In genomic region chr10:101441539-101442455, GRCh38 we compare ENCODE assay signal across 1 cellular context.
TF ChIP-seq lines count a peak whose summit lies in the region.

No MANE protein-coding gene starts in this region.

TF ChIP-seq in HEK293, 187 proteins besides CTCF, POLR2A, EP300 and RAD21 (continued from another document and continues in another):
- TF ChIP-seq ELK4 (IDR thresholded peaks at IDR 0.05; ENCODE audit: borderline replicate concordance, low read depth, low read length) (no peak), ZNF138 (tag by site-specific recombination; IDR thresholded peaks at IDR 0.05; ENCODE audit: borderline replicate concordance) (no peak), ZNF211 (tag by site-specific recombination; IDR thresholded peaks at IDR 0.05; ENCODE audit: low read depth) (no peak), ZNF529 (tag by site-specific recombination; IDR thresholded peaks at IDR 0.05; ENCODE audit: insufficient replicate concordance) (no peak), AEBP2 (tag by site-specific recombination; IDR thresholded peaks at IDR 0.05; ENCODE audit: borderline replicate concordance) (no peak), ATF2 (tag by site-specific recombination; IDR thresholded peaks at IDR 0.05; ENCODE audit: low read depth) (peak; percentile 94), PRDM6 (tag by site-specific recombination; IDR thresholded peaks at IDR 0.05) (peak; percentile 91), OVOL3 (tag by site-specific recombination; IDR thresholded peaks at IDR 0.05) (peak; percentile 99), ZEB2 (tag by site-specific recombination; IDR thresholded peaks at IDR 0.05) (peak; percentile 97), ZNF221 (tag by site-specific recombination; IDR thresholded peaks at IDR 0.05; ENCODE audit: borderline replicate concordance) (no peak), ZNF664 (tag by site-specific recombination; IDR thresholded peaks at IDR 0.05) (peak; percentile 98), ZBTB17 (tag by site-specific recombination; IDR thresholded peaks at IDR 0.05) (peak; percentile 98), ZSCAN18 (tag by site-specific recombination; IDR thresholded peaks at IDR 0.05) (peak; percentile 98), PRDM1 (tag by site-specific recombination; IDR thresholded peaks at IDR 0.05) (peak; percentile 96), ZIC2 (tag by site-specific recombination; IDR thresholded peaks at IDR 0.05) (peak; percentile 40; the same call in 1 of the 2 replicates), ZNF501 (tag by site-specific recombination; IDR thresholded peaks at IDR 0.05) (peak; percentile 98), ZFP41 (tag by site-specific recombination; IDR thresholded peaks at IDR 0.05; ENCODE audit: borderline replicate concordance) (no peak), HIC1 (tag by site-specific recombination; IDR thresholded peaks at IDR 0.05) (peak; percentile 92), ZNF23 (tag by site-specific recombination; IDR thresholded peaks at IDR 0.05; ENCODE audit: borderline replicate concordance) (no peak), ZNF558 (tag by site-specific recombination; IDR thresholded peaks at IDR 0.05) (peak; percentile 95), ZNF830 (tag by site-specific recombination; IDR thresholded peaks at IDR 0.05; ENCODE audit: low read depth) (no peak), ZNF629 (tag by site-specific recombination; IDR thresholded peaks at IDR 0.05) (peak; percentile 94), ZBTB11 (tag by site-specific recombination; conservative IDR thresholded peaks at IDR 0.05; ENCODE audit: low read depth) (no peak), ZBTB7A (tag by site-specific recombination; IDR thresholded peaks at IDR 0.05; ENCODE audit: low read depth) (peak; percentile 99), ZNF324 (tag by site-specific recombination; IDR thresholded peaks at IDR 0.05) (peak; percentile 99), ZXDB (tag by site-specific recombination; IDR thresholded peaks at IDR 0.05) (peak; percentile 96), ZNF146 (tag by site-specific recombination; IDR thresholded peaks at IDR 0.05) (peak; percentile 75; the same call in 1 of the 2 replicates), ZNF645 (tag by site-specific recombination; IDR thresholded peaks at IDR 0.05) (no peak; the same call in 1 of the 2 replicates), ZNF239 (tag by site-specific recombination; IDR thresholded peaks at IDR 0.05) (no peak; the same call in 1 of the 2 replicates), ZNF248 (tag by site-specific recombination; IDR thresholded peaks at IDR 0.05) (no peak), PRDM4 (tag by site-specific recombination; IDR thresholded peaks at IDR 0.05) (peak; percentile 89), ZNF362 (tag by site-specific recombination; IDR thresholded peaks at IDR 0.05) (peak; percentile 95), SCRT1 (tag by site-specific recombination; IDR thresholded peaks at IDR 0.05; ENCODE audit: borderline replicate concordance) (peak; percentile 95), ZSCAN4 (tag by site-specific recombination; IDR thresholded peaks at IDR 0.05) (peak; percentile 99)
